In genomic region chr5:159209438-159210305, GRCh38 we compare ENCODE assay signal across 1 cellular context.
TF ChIP-seq lines count a peak whose summit lies in the region.

RNF145 (minus strand) TSS chr5:159209553; CDS start chr5:159203617, 5,936 bp downstream.

TF ChIP-seq in HepG2, 621 proteins besides CTCF, POLR2A, EP300 and RAD21 (continued from another document and continues in another):
- TF ChIP-seq REPIN1 (CRISPR knock-in tag; IDR thresholded peaks at IDR 0.05; ENCODE audit: borderline replicate concordance, low read depth) (peak; percentile 59; the same call in 1 of the 2 replicates), GLMP (CRISPR knock-in tag; IDR thresholded peaks at IDR 0.05; ENCODE audit: borderline replicate concordance) (0 out of 2 replicates have a peak, but pooled peaks have one; percentile 34), ZNF451 (CRISPR knock-in tag; IDR thresholded peaks at IDR 0.05) (peak; percentile 73; the same call in 1 of the 2 replicates), ZNF543 (CRISPR knock-in tag; IDR thresholded peaks at IDR 0.05) (peak; percentile 62; the same call in 1 of the 2 replicates), ZNF235 (CRISPR knock-in tag; IDR thresholded peaks at IDR 0.05; ENCODE audit: borderline replicate concordance) (no peak), BRCA1 (CRISPR knock-in tag; IDR thresholded peaks at IDR 0.05) (peak; percentile 70; the same call in 1 of the 2 replicates), ZFY (CRISPR knock-in tag; IDR thresholded peaks at IDR 0.05) (peak; percentile 89), RBFOX2 (IDR thresholded peaks at IDR 0.05; ENCODE audit: low read depth, low read length) (peak; percentile 70), PHF21A (CRISPR knock-in tag; IDR thresholded peaks at IDR 0.05) (peak; percentile 30; the same call in 1 of the 2 replicates), FIP1L1 (IDR thresholded peaks at IDR 0.05; ENCODE audit: borderline replicate concordance, insufficient read depth, low read depth, low read length) (no peak), NFATC3 (CRISPR knock-in tag; IDR thresholded peaks at IDR 0.05) (peak; percentile 56; the same call in 1 of the 2 replicates), NFE2L1 (CRISPR knock-in tag; IDR thresholded peaks at IDR 0.05; ENCODE audit: borderline replicate concordance) (no peak), ZBTB7A (CRISPR knock-in tag; IDR thresholded peaks at IDR 0.05) (no peak), ZNF607 (CRISPR knock-in tag; IDR thresholded peaks at IDR 0.05; ENCODE audit: borderline replicate concordance) (peak; percentile 49), SMARCC2 (IDR thresholded peaks at IDR 0.05) (no peak), HDAC1 (CRISPR knock-in tag; IDR thresholded peaks at IDR 0.05) (peak; percentile 88; the same call in 1 of the 2 replicates), ELF3 (CRISPR knock-in tag; IDR thresholded peaks at IDR 0.05) (0 out of 2 replicates have a peak, but pooled peaks have one; percentile 16), CCDC6 (CRISPR knock-in tag; IDR thresholded peaks at IDR 0.05) (peak; percentile 66; the same call in 1 of the 2 replicates), AGO2 (optimal IDR thresholded peaks at IDR 0.05; ENCODE audit: low read depth, low read length) (no peak), NCOA2 (CRISPR knock-in tag; IDR thresholded peaks at IDR 0.05) (peak; percentile 31), ZNF562 (CRISPR knock-in tag; IDR thresholded peaks at IDR 0.05; ENCODE audit: borderline replicate concordance) (no peak), ZNF564 (CRISPR knock-in tag; IDR thresholded peaks at IDR 0.05) (peak; percentile 44; the same call in 1 of the 2 replicates), ZNF230 (CRISPR knock-in tag; IDR thresholded peaks at IDR 0.05) (0 out of 2 replicates have a peak, but pooled peaks have one; percentile 85), HNRNPUL1 (IDR thresholded peaks at IDR 0.05; ENCODE audit: low read depth, low read length) (no peak), ZNF263 (CRISPR knock-in tag; IDR thresholded peaks at IDR 0.05) (0 out of 2 replicates have a peak, but pooled peaks have one; percentile 36), CCAR2 (optimal IDR thresholded peaks at IDR 0.05; ENCODE audit: low read depth, low read length) (no peak), NR2C2 (CRISPR knock-in tag; IDR thresholded peaks at IDR 0.05; ENCODE audit: borderline replicate concordance) (peak; percentile 21; the same call in 1 of the 2 replicates), ZSCAN21 (CRISPR knock-in tag; IDR thresholded peaks at IDR 0.05; ENCODE audit: borderline replicate concordance) (peak; percentile 66; the same call in 1 of the 2 replicates), ZBTB40 (IDR thresholded peaks at IDR 0.05) (no peak), ZBTB40 (CRISPR knock-in tag; IDR thresholded peaks at IDR 0.05) (peak; percentile 55)
- TF ChIP-seq, protein P1, sequence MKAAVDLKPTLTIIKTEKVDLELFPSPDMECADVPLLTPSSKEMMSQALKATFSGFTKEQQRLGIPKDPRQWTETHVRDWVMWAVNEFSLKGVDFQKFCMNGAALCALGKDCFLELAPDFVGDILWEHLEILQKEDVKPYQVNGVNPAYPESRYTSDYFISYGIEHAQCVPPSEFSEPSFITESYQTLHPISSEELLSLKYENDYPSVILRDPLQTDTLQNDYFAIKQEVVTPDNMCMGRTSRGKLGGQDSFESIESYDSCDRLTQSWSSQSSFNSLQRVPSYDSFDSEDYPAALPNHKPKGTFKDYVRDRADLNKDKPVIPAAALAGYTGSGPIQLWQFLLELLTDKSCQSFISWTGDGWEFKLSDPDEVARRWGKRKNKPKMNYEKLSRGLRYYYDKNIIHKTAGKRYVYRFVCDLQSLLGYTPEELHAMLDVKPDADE (CRISPR knock-in tag; IDR thresholded peaks at IDR 0.05): no peak
- TF ChIP-seq, protein P2, sequence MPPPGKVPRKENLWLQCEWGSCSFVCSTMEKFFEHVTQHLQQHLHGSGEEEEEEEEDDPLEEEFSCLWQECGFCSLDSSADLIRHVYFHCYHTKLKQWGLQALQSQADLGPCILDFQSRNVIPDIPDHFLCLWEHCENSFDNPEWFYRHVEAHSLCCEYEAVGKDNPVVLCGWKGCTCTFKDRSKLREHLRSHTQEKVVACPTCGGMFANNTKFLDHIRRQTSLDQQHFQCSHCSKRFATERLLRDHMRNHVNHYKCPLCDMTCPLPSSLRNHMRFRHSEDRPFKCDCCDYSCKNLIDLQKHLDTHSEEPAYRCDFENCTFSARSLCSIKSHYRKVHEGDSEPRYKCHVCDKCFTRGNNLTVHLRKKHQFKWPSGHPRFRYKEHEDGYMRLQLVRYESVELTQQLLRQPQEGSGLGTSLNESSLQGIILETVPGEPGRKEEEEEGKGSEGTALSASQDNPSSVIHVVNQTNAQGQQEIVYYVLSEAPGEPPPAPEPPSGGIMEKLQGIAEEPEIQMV (CRISPR knock-in tag; IDR thresholded peaks at IDR 0.05; ENCODE audit: low read depth): 0 out of 2 replicates have a peak, but pooled peaks have one; percentile 37
- TF ChIP-seq, protein P3, sequence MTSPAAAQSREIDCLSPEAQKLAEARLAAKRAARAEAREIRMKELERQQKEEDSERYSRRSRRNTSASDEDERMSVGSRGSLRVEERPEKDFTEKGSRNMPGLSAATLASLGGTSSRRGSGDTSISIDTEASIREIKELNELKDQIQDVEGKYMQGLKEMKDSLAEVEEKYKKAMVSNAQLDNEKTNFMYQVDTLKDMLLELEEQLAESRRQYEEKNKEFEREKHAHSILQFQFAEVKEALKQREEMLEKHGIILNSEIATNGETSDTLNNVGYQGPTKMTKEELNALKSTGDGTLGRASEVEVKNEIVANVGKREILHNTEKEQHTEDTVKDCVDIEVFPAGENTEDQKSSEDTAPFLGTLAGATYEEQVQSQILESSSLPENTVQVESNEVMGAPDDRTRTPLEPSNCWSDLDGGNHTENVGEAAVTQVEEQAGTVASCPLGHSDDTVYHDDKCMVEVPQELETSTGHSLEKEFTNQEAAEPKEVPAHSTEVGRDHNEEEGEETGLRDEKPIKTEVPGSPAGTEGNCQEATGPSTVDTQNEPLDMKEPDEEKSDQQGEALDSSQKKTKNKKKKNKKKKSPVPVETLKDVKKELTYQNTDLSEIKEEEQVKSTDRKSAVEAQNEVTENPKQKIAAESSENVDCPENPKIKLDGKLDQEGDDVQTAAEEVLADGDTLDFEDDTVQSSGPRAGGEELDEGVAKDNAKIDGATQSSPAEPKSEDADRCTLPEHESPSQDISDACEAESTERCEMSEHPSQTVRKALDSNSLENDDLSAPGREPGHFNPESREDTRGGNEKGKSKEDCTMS (CRISPR knock-in tag; conservative IDR thresholded peaks at IDR 0.05): no peak
- TF ChIP-seq, protein P4, sequence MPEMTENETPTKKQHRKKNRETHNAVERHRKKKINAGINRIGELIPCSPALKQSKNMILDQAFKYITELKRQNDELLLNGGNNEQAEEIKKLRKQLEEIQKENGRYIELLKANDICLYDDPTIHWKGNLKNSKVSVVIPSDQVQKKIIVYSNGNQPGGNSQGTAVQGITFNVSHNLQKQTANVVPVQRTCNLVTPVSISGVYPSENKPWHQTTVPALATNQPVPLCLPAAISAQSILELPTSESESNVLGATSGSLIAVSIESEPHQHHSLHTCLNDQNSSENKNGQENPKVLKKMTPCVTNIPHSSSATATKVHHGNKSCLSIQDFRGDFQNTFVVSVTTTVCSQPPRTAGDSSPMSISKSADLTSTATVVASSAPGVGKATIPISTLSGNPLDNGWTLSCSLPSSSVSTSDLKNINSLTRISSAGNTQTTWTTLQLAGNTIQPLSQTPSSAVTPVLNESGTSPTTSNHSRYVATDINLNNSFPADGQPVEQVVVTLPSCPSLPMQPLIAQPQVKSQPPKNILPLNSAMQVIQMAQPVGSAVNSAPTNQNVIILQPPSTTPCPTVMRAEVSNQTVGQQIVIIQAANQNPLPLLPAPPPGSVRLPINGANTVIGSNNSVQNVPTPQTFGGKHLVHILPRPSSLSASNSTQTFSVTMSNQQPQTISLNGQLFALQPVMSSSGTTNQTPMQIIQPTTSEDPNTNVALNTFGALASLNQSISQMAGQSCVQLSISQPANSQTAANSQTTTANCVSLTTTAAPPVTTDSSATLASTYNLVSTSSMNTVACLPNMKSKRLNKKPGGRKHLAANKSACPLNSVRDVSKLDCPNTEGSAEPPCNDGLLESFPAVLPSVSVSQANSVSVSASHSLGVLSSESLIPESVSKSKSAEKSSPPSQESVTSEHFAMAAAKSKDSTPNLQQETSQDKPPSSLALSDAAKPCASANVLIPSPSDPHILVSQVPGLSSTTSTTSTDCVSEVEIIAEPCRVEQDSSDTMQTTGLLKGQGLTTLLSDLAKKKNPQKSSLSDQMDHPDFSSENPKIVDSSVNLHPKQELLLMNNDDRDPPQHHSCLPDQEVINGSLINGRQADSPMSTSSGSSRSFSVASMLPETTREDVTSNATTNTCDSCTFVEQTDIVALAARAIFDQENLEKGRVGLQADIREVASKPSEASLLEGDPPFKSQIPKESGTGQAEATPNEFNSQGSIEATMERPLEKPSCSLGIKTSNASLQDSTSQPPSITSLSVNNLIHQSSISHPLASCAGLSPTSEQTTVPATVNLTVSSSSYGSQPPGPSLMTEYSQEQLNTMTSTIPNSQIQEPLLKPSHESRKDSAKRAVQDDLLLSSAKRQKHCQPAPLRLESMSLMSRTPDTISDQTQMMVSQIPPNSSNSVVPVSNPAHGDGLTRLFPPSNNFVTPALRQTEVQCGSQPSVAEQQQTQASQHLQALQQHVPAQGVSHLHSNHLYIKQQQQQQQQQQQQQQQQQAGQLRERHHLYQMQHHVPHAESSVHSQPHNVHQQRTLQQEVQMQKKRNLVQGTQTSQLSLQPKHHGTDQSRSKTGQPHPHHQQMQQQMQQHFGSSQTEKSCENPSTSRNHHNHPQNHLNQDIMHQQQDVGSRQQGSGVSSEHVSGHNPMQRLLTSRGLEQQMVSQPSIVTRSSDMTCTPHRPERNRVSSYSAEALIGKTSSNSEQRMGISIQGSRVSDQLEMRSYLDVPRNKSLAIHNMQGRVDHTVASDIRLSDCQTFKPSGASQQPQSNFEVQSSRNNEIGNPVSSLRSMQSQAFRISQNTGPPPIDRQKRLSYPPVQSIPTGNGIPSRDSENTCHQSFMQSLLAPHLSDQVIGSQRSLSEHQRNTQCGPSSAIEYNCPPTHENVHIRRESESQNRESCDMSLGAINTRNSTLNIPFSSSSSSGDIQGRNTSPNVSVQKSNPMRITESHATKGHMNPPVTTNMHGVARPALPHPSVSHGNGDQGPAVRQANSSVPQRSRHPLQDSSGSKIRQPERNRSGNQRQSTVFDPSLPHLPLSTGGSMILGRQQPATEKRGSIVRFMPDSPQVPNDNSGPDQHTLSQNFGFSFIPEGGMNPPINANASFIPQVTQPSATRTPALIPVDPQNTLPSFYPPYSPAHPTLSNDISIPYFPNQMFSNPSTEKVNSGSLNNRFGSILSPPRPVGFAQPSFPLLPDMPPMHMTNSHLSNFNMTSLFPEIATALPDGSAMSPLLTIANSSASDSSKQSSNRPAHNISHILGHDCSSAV (CRISPR knock-in tag; IDR thresholded peaks at IDR 0.05; ENCODE audit: borderline replicate concordance): no peak
